ENCODE assay signal across 11 cellular contexts in the genomic region with DNA sequence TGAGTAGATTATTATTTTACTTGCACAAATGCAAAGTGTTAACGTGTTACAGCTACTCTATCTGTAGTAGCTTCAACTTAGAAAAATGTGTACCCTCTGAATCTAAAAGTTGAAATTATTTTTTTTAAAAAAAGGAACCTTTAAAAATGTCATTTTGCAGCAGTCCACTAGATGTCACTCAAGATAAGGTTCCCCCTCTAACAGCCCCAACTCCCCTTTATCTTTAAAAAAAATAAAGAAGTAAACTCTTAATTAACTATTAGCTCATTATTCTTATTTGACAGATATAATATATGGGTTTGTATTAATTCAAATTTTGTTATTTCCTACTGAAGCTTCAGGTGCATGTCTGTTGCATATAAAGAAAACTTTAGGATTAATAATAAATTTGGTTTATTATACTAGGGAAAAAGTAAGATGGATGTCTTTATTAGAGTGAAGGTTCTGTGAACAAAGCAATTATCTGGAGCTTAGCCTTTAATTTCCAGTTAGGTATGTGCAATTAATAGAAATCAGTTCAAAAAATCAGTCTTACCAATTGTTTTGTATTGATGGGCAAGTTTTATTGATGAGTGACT.
A peak's percentile ranks its signal among the peaks of the same experiment; 100 is the strongest.
DNase-seq lines count a peak whose midpoint lies in the region; ATAC-seq, FAIRE-seq and TF ChIP-seq lines count a peak whose summit lies in the region.
"Had no signal": no experiment of that assay in that cellular context is flagged by ENCODE, and none has a peak within 500 bp of the region (broad histone marks: within the 10 kb centered on the region; RNA-seq: fewer than 3 reads in every experiment).

No MANE protein-coding gene starts in this region.

- H3K36me3 ChIP-seq in astrocyte (ENCODE audit: insufficient read depth, low read length) = no peaks in the 10 kb centered on the region

- no peaks in the 10 kb centered on the region for H3K36me3 Mint-ChIP-seq in astrocyte (ENCODE audit: low read depth, unreplicated experiment)
- no peaks in the 10 kb centered on the region for H3K36me3 Mint-ChIP-seq in mesothelial cell of epicardium
- H3K36me3 Mint-ChIP-seq in activated T-cell treated with anti-CD3 and anti-CD28 coated beads, Interleukin-2, amount 50 U/mL, for 72 hours (ENCODE audit: insufficient read depth in 2 of 2) = no peaks in the 10 kb centered on the region
- H3K36me3 Mint-ChIP-seq: stimulated activated effector memory CD8-positive, alpha-beta T cell treated with anti-CD3 and anti-CD28 coated beads, Interleukin-12 subunit alpha, Interleukin-12 subunit beta, amount 100 ng/mL, for 72 hours had no signal

- no peaks in the 10 kb centered on the region for H3K4me1 ChIP-seq in astrocyte (ENCODE audit: insufficient read depth, low read length)

- no peaks in the 10 kb centered on the region for H3K9me3 ChIP-seq in astrocyte (ENCODE audit: insufficient read depth, low read depth, low read length)

- H4K20me1 ChIP-seq in astrocyte (ENCODE audit: insufficient read depth, low read length) = no peaks in the 10 kb centered on the region

- H3K4me3 Mint-ChIP-seq in astrocyte (ENCODE audit: unreplicated experiment) = no peak overlapping the region
- no peak overlapping the region for H3K4me3 Mint-ChIP-seq in mesothelial cell of epicardium
- H3K4me3 Mint-ChIP-seq in activated T-cell treated with anti-CD3 and anti-CD28 coated beads, Interleukin-2, amount 50 U/mL, for 72 hours = no peak overlapping the region
- H3K4me3 Mint-ChIP-seq: stimulated activated effector memory CD8-positive, alpha-beta T cell treated with anti-CD3 and anti-CD28 coated beads, Interleukin-12 subunit alpha, Interleukin-12 subunit beta, amount 100 ng/mL, for 72 hours had no signal

- TF ChIP-seq CTCF in astrocyte (IDR thresholded peaks at IDR 0.05; ENCODE audit: insufficient read depth, low read depth, low read length) (peak; percentile 59), mesothelial cell of epicardium (IDR thresholded peaks at IDR 0.05; ENCODE audit: unreplicated experiment) (peak; percentile 37)

- H3K9ac ChIP-seq in astrocyte (ENCODE audit: low read length) = no peak overlapping the region

- no peak overlapping the region for H2AFZ ChIP-seq in astrocyte (ENCODE audit: low read depth, low read length)

- in situ Hi-C loops in KBM-7 (cut with MboI; ENCODE audit: low pct_unique_long_range_greater_than_20kb, low sequenced_read_pairs) = no loop called here

- DNase-seq in EH (ENCODE audit: low read depth) (peak; percentile 16), KBM-7 (peak; percentile 38), astrocyte (ENCODE audit: low read depth) (no peak), mesothelial cell of epicardium (ENCODE audit: low spot score in 2 of 2, unreplicated experiment in 2 of 2) (no peak), NCI-H187 (lab: John Stamatoyannopoulos, UW) (no peak)
- DNase-seq in activated T-cell treated with anti-CD3 and anti-CD28 coated beads, Interleukin-2, amount 50 U/mL, for 72 hours = no peak
- DNase-seq in stimulated activated CD8-positive, alpha-beta memory T cell treated with anti-CD3 and anti-CD28 coated beads, Interleukin-4, amount 100 ng/mL, for 48 hours = no peak
- DNase-seq: activated naive CD4-positive, alpha-beta T cell; NCI-H2081 had no signal

- no peak for ATAC-seq in activated T-cell treated with anti-CD3 and anti-CD28 coated beads, Interleukin-2, amount 50 U/mL, for 72 hours (replicated peaks in 1 of 2)
- ATAC-seq in HG02759 (IDR thresholded peaks at IDR 0.05; ENCODE audit: unreplicated experiment) = no peak
- ATAC-seq: stimulated activated effector memory CD8-positive, alpha-beta T cell treated with anti-CD3 and anti-CD28 coated beads, Interleukin-12 subunit alpha, Interleukin-12 subunit beta, amount 100 ng/mL, for 72 hours had no signal

- H3K4me2 ChIP-seq in astrocyte (ENCODE audit: low read length) = no peak overlapping the region

- no peak overlapping the region for H3K4me3 ChIP-seq in astrocyte (ENCODE audit: insufficient read depth, low read depth, low read length)

- no peaks in the 10 kb centered on the region for H3K79me2 ChIP-seq in astrocyte (ENCODE audit: insufficient read depth, low read length)

- no peaks in the 10 kb centered on the region for H3K9me3 Mint-ChIP-seq in astrocyte (ENCODE audit: unreplicated experiment)
- H3K9me3 Mint-ChIP-seq in mesothelial cell of epicardium = peaks cover 11% of the 10 kb centered on the region
- H3K9me3 Mint-ChIP-seq in activated T-cell treated with anti-CD3 and anti-CD28 coated beads, Interleukin-2, amount 50 U/mL, for 72 hours = peaks cover 9 to 10% of the 10 kb centered on the region in 2 donors

- FAIRE-seq in astrocyte (lab: Jason Lieb, UNC) = no peak

- H3K27ac Mint-ChIP-seq in astrocyte (ENCODE audit: unreplicated experiment) (no peak overlapping the region), mesothelial cell of epicardium (no peak overlapping the region)
- no peak overlapping the region for H3K27ac Mint-ChIP-seq in activated T-cell treated with anti-CD3 and anti-CD28 coated beads, Interleukin-2, amount 50 U/mL, for 72 hours
- H3K27ac Mint-ChIP-seq: stimulated activated effector memory CD8-positive, alpha-beta T cell treated with anti-CD3 and anti-CD28 coated beads, Interleukin-12 subunit alpha, Interleukin-12 subunit beta, amount 100 ng/mL, for 72 hours had no signal

- no peak overlapping the region for H3K27ac ChIP-seq in astrocyte (ENCODE audit: low read depth, low read length)

- no peaks in the 10 kb centered on the region for H3K4me1 Mint-ChIP-seq in astrocyte (ENCODE audit: low read depth, unreplicated experiment)
- H3K4me1 Mint-ChIP-seq in mesothelial cell of epicardium = no peaks in the 10 kb centered on the region
- no peaks in the 10 kb centered on the region for H3K4me1 Mint-ChIP-seq in activated T-cell treated with anti-CD3 and anti-CD28 coated beads, Interleukin-2, amount 50 U/mL, for 72 hours (ENCODE audit: low read depth)
- H3K4me1 Mint-ChIP-seq: stimulated activated effector memory CD8-positive, alpha-beta T cell treated with anti-CD3 and anti-CD28 coated beads, Interleukin-12 subunit alpha, Interleukin-12 subunit beta, amount 100 ng/mL, for 72 hours had no signal

- H3K27me3 ChIP-seq in astrocyte (ENCODE audit: insufficient read depth, low read length) = no peaks in the 10 kb centered on the region

- H3K27me3 Mint-ChIP-seq in astrocyte (ENCODE audit: low read depth, unreplicated experiment) = no peaks in the 10 kb centered on the region
- H3K27me3 Mint-ChIP-seq in mesothelial cell of epicardium (ENCODE audit: low read depth) = no peaks in the 10 kb centered on the region
- H3K27me3 Mint-ChIP-seq in activated T-cell treated with anti-CD3 and anti-CD28 coated beads, Interleukin-2, amount 50 U/mL, for 72 hours (ENCODE audit: low read depth) = no peaks in the 10 kb centered on the region

Comparison
In these comparisons a context has a peak if more than half of its experiments do, and no peak if none do; other contexts are left out.
1. DNase-seq: peak in EH (single experiment) and KBM-7 (single experiment); none in astrocyte (single experiment), mesothelial cell of epicardium (0 of 2), NCI-H187 (0 of 2), activated T-cell treated with anti-CD3 and anti-CD28 coated beads, Interleukin-2, amount 50 U/mL, for 72 hours (0 of 2) and stimulated activated CD8-positive, alpha-beta memory T cell treated with anti-CD3 and anti-CD28 coated beads, Interleukin-4, amount 100 ng/mL, for 48 hours (single experiment).